Comparison of ENCODE assay signal across 14 cellular contexts in the genomic region with DNA sequence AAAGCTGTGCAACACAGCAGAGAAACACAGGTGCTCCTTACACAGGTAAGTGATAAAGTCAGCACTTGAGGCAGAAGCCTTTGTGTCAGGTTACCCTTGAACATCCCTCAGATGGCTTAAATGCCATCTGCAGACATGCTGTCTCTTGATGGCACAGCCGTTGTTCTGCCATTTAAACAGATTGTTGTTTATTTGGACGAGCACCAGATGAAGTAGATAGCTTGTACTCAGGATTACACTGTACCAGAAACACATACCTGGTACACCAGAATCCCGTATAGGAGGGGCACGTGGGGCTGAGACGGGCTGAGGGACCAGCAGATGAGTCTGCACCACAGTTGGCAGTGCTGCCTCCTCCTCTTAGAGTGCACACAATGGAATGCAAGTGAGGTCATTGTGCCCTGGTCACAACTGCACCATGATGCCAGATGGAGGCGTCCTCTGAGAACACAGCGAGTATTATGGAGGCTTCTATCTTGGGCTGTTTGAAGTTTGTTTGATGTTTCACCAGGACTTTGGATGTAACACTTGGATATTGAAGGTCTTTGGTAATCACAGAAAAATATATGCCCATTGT.
DNase-seq lines count a peak whose midpoint lies in the region; ATAC-seq lines count a peak whose summit lies in the region.
"Had no signal": no experiment of that assay in that cellular context is flagged by ENCODE, and none has a peak within 500 bp of the region (broad histone marks: within the 10 kb centered on the region; RNA-seq: fewer than 3 reads in every experiment).

No MANE protein-coding gene starts in this region.

- H3K27me3 Mint-ChIP-seq in stimulated activated memory B cell treated with anti-CD40 and anti-IgM and Interleukin-4, amounts not matched to agents 10 μg/mL and 1 μg/mL and 100 μg/mL, for 72 hours = peaks cover 13% of the 10 kb centered on the region
- H3K27me3 Mint-ChIP-seq: activated naive CD8-positive, alpha-beta T cell treated with anti-CD3 and anti-CD28 coated beads, Interleukin-2, amount 50 U/mL, for 24 hours had no signal

- H3K36me3 Mint-ChIP-seq in stimulated activated memory B cell treated with anti-CD40 and anti-IgM and Interleukin-4, amounts not matched to agents 10 μg/mL and 1 μg/mL and 100 μg/mL, for 72 hours = no peaks in the 10 kb centered on the region

- ATAC-seq in left cardiac atrium = peak; percentile 66 to 83
- peak; percentile 10 for ATAC-seq in stimulated activated memory B cell treated with anti-CD40 and anti-IgM and Interleukin-4, amounts not matched to agents 10 μg/mL and 1 μg/mL and 100 μg/mL, for 72 hours
- ATAC-seq: A549; activated CD4-positive, alpha-beta T cell treated with anti-CD3 and anti-CD28 coated beads for 36 hours; activated naive CD8-positive, alpha-beta T cell treated with anti-CD3 and anti-CD28 coated beads, Interleukin-2, amount 50 U/mL, for 24 hours had no signal

- H3K27ac Mint-ChIP-seq in stimulated activated memory B cell treated with anti-CD40 and anti-IgM and Interleukin-4, amounts not matched to agents 10 μg/mL and 1 μg/mL and 100 μg/mL, for 72 hours = no peak overlapping the region
- H3K27ac Mint-ChIP-seq: activated CD4-positive, alpha-beta T cell treated with anti-CD3 and anti-CD28 coated beads for 36 hours; activated naive CD8-positive, alpha-beta T cell treated with anti-CD3 and anti-CD28 coated beads, Interleukin-2, amount 50 U/mL, for 24 hours had no signal

- no peak overlapping the region for H3K4me3 Mint-ChIP-seq in stimulated activated memory B cell treated with anti-CD40 and anti-IgM and Interleukin-4, amounts not matched to agents 10 μg/mL and 1 μg/mL and 100 μg/mL, for 72 hours
- H3K4me3 Mint-ChIP-seq: activated CD4-positive, alpha-beta T cell treated with anti-CD3 and anti-CD28 coated beads for 36 hours; activated naive CD8-positive, alpha-beta T cell treated with anti-CD3 and anti-CD28 coated beads, Interleukin-2, amount 50 U/mL, for 24 hours had no signal

- intact Hi-C loops in left cardiac atrium (cut with DNase I) = no loop called here

- H3K9me3 Mint-ChIP-seq in stimulated activated memory B cell treated with anti-CD40 and anti-IgM and Interleukin-4, amounts not matched to agents 10 μg/mL and 1 μg/mL and 100 μg/mL, for 72 hours = no peaks in the 10 kb centered on the region
- H3K9me3 Mint-ChIP-seq: activated naive CD8-positive, alpha-beta T cell treated with anti-CD3 and anti-CD28 coated beads, Interleukin-2, amount 50 U/mL, for 24 hours had no signal

- DNase-seq in NCI-H345 (lab: John Stamatoyannopoulos, UW) (peak; percentile 53), NCI-H345 treated with DMSO at 0.1 percent for 48 hours (lab: John Stamatoyannopoulos, UW; ENCODE audit: unreplicated experiment) (no peak), NCI-H524 (lab: John Stamatoyannopoulos, UW) (peak; percentile 21 to 65), left cardiac atrium (peak; percentile 45), NCI-H82 (lab: John Stamatoyannopoulos, UW) (no peak)
- DNase-seq in activated naive CD4-positive, alpha-beta T cell treated with Interleukin-2 at 50 U/mL for 16 hours = no peak
- no peak for DNase-seq in effector CD4-positive, alpha-beta T cell
- DNase-seq: activated CD4-positive, alpha-beta T cell treated with anti-CD3 and anti-CD28 coated beads for 36 hours; activated naive CD8-positive, alpha-beta T cell treated with anti-CD3 and anti-CD28 coated beads, Interleukin-2, amount 50 U/mL, for 24 hours; activated T-cell treated with anti-CD3 and anti-CD28 coated beads, Interleukin-2, amount 50 U/mL, for 1 hour; mammary epithelial cell; T-helper 2 cell had no signal

- H3K4me1 Mint-ChIP-seq in stimulated activated memory B cell treated with anti-CD40 and anti-IgM and Interleukin-4, amounts not matched to agents 10 μg/mL and 1 μg/mL and 100 μg/mL, for 72 hours = no peaks in the 10 kb centered on the region
- H3K4me1 Mint-ChIP-seq: activated CD4-positive, alpha-beta T cell treated with anti-CD3 and anti-CD28 coated beads for 36 hours; activated naive CD8-positive, alpha-beta T cell treated with anti-CD3 and anti-CD28 coated beads, Interleukin-2, amount 50 U/mL, for 24 hours had no signal

Comparison
In these comparisons a context has a peak if more than half of its experiments do, and no peak if none do; other contexts are left out.
1. DNase-seq: peak in NCI-H345 (single experiment), NCI-H524 (2 of 2) and left cardiac atrium (single experiment); none in NCI-H345 treated with DMSO at 0.1 percent for 48 hours (single experiment), activated naive CD4-positive, alpha-beta T cell treated with Interleukin-2 at 50 U/mL for 16 hours (single experiment), effector CD4-positive, alpha-beta T cell (single experiment) and NCI-H82 (single experiment).